ENCODE assay signal across 26 cellular contexts in the genomic region with DNA sequence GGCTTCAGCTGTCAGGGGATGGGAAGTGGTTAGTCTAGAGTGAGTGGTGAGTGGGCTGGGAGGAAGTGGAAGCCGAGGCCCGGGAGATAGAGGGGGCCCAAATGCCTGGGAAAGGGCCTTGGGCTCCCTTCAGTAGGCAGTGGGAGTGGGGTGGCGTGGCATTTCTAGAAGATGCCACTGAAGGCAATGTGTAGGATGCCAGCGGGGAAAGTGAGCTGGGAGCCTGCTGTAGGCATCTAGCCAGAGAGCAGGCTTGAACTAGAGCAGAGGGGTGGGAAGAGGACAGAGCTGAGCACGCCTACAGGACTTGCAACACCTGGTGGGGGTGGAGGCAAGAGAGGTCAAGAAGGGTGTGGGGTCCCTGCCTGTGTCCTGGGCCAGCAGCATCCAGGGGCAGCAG. TPM values are rescaled to one million over a fixed set of nuclear protein-coding genes. Genes with fewer than 3 reads are reported as not detected.
"Had no signal": no experiment of that assay in that cellular context is flagged by ENCODE, and none has a peak within 500 bp of the region (broad histone marks: within the 10 kb centered on the region; RNA-seq: fewer than 3 reads in every experiment).

No MANE protein-coding gene starts in this region.

- H3K4me1 Mint-ChIP-seq: central memory CD8-positive, alpha-beta T cell; naive B cell had no signal

- H3K9me3 Mint-ChIP-seq: T-helper 2 cell treated with Interferon-gamma antibody and Interleukin-4, amounts not matched to agents 5 μg/mL and 100 μg/mL, for 36 hours had no signal

- H3K9me3 ChIP-seq: breast epithelium, right lobe of liver, upper lobe of left lung had no signal

- H3K27me3 ChIP-seq: right lobe of liver, upper lobe of left lung had no signal

- H3K27ac ChIP-seq: breast epithelium, gastroesophageal sphincter, right lobe of liver, upper lobe of left lung, VCaP had no signal

- H3K4me1 ChIP-seq: breast epithelium, gastroesophageal sphincter, right lobe of liver, upper lobe of left lung had no signal

- ATAC-seq: gastroesophageal sphincter, left cardiac atrium, left ventricle myocardium superior, right lobe of liver had no signal

- DNase-seq: activated CD4-positive, alpha-beta T cell treated with anti-CD3 and anti-CD28 coated beads for 4 hours; activated CD4-positive, alpha-beta T cell treated with anti-CD3 and anti-CD28 coated beads, Interleukin-2, amount 50 U/mL, for 4 hours; activated CD8-positive, alpha-beta memory T cell treated with anti-CD3 and anti-CD28 coated beads for 24 hours; activated effector memory CD4-positive, alpha-beta T cell treated with Interleukin-2 at 50 U/mL for 16 hours; activated naive CD4-positive, alpha-beta T cell treated with Interleukin-2 at 50 U/mL for 16 hours; dermis blood vessel endothelial cell; effector CD8-positive, alpha-beta T cell; erythroblast; hippocampal formation; left cardiac atrium; left ventricle myocardium superior; mammary epithelial cell; naive B cell; right lobe of liver; stimulated activated CD4-positive, alpha-beta T cell treated with anti-CD3 and anti-CD28 coated beads, Interleukin-2, amount 100 ng/mL, for 48 hours; T-helper 1 cell; upper lobe of left lung had no signal

- H3K27ac Mint-ChIP-seq: activated naive CD8-positive, alpha-beta T cell; naive B cell; stimulated activated naive CD8-positive, alpha-beta T cell treated with anti-CD3 and anti-CD28 coated beads, Interleukin-15, Interleukin-2, amounts not matched to agents 100 ng/mL and 50 ng/mL, for 24 hours; T-helper 2 cell treated with Interferon-gamma antibody and Interleukin-4, amounts not matched to agents 5 μg/mL and 100 μg/mL, for 36 hours had no signal

- H3K4me3 ChIP-seq: breast epithelium, gastroesophageal sphincter, right lobe of liver, upper lobe of left lung had no signal

- H3K36me3 ChIP-seq: breast epithelium, gastroesophageal sphincter, right lobe of liver, upper lobe of left lung had no signal

- H3K36me3 Mint-ChIP-seq: activated naive CD8-positive, alpha-beta T cell had no signal

- H3K4me3 Mint-ChIP-seq: activated naive CD8-positive, alpha-beta T cell; central memory CD8-positive, alpha-beta T cell; naive B cell; stimulated activated naive CD8-positive, alpha-beta T cell treated with anti-CD3 and anti-CD28 coated beads, Interleukin-15, Interleukin-2, amounts not matched to agents 100 ng/mL and 50 ng/mL, for 24 hours; T-helper 2 cell treated with Interferon-gamma antibody and Interleukin-4, amounts not matched to agents 5 μg/mL and 100 μg/mL, for 36 hours had no signal

RNA-seq across cellular contexts. Expression of gene SLC6A17, which starts 10.4 kb away (rescaled TPM):
- total RNA-seq: left ventricle myocardium superior, right lobe of liver had no signal

RNA-seq across cellular contexts. Expression of gene UBL4B, which starts 48.5 kb away (rescaled TPM):
- total RNA-seq: dermis blood vessel endothelial cell, left cardiac atrium, left ventricle myocardium superior, mammary epithelial cell, renal cortical epithelial cell, right lobe of liver, skeletal muscle tissue, upper lobe of left lung had no signal
